In genomic region chr1:159014851-159015250, GRCh38 we compare ENCODE assay signal across 11 cellular contexts. TPM values are rescaled to one million over a fixed set of nuclear protein-coding genes. Genes with fewer than 3 reads are reported as not detected.
A peak's percentile ranks its signal among the peaks of the same experiment; 100 is the strongest.
DNase-seq lines count a peak whose midpoint lies in the region; ATAC-seq, FAIRE-seq and TF ChIP-seq lines count a peak whose summit lies in the region.
"Had no signal": no experiment of that assay in that cellular context is flagged by ENCODE, and none has a peak within 500 bp of the region (broad histone marks: within the 10 kb centered on the region; RNA-seq: fewer than 3 reads in every experiment).

No MANE protein-coding gene starts in this region.

- peaks cover 64% of the 10 kb centered on the region for H3K36me3 ChIP-seq in RWPE2 (ENCODE audit: low read depth)
- H3K36me3 ChIP-seq in endothelial cell of umbilical vein (ENCODE audit: control insufficient read depth in 2 of 2, extremely low read depth in 1 of 2, insufficient read depth in 2 of 2, low read length in 2 of 2), result peaks cover 16 to 29% of the 10 kb centered on the region in 2 experiments

- H2AFZ ChIP-seq in endothelial cell of umbilical vein (ENCODE audit: low read depth, low read length), result no peak overlapping the region

- TF ChIP-seq CTCF in RWPE2 (IDR thresholded peaks at IDR 0.05; ENCODE audit: poor library complexity, severe bottlenecking) (no peak), endothelial cell of umbilical vein (IDR thresholded peaks at IDR 0.05; ENCODE audit: extremely low read depth in 1 of 2, insufficient read depth in 1 of 2, low read depth in 1 of 2, low read length in 2 of 2) (no peak)

- H3K9me1 ChIP-seq in endothelial cell of umbilical vein (replicated peaks; ENCODE audit: control insufficient read depth, extremely low read depth, insufficient read depth, low read length), result no peaks in the 10 kb centered on the region

- in situ Hi-C loops in KBM-7 (cut with MboI; ENCODE audit: low pct_unique_long_range_greater_than_20kb, low sequenced_read_pairs), result no loop called here

- no peak overlapping the region for H3K4me2 ChIP-seq in endothelial cell of umbilical vein (ENCODE audit: insufficient read depth, low read length)

- H3K4me3 ChIP-seq in RWPE2 (ENCODE audit: severe bottlenecking), result no peak overlapping the region
- no peak overlapping the region for H3K4me3 ChIP-seq in endothelial cell of umbilical vein (replicated peaks in 1 of 3; ENCODE audit: insufficient read depth in 1 of 3, low read depth in 1 of 3, low read length in 3 of 3)

- dilution Hi-C loops in endothelial cell of umbilical vein (cut with MboI; ENCODE audit: extremely low pct_ligation_motif_present, low sequenced_read_pairs), result no loop called here

- no peaks in the 10 kb centered on the region for H4K20me1 ChIP-seq in endothelial cell of umbilical vein (replicated peaks; ENCODE audit: control insufficient read depth, extremely low read depth, insufficient read depth, low read length)

- no peaks in the 10 kb centered on the region for H3K9me3 ChIP-seq in RWPE2 (ENCODE audit: severe bottlenecking)
- H3K9me3 ChIP-seq in endothelial cell of umbilical vein (replicated peaks; ENCODE audit: control insufficient read depth, insufficient read depth, low read length), result no peaks in the 10 kb centered on the region

- H3K4me3 Mint-ChIP-seq in activated CD4-positive, alpha-beta T cell treated with anti-CD3 and anti-CD28 coated beads, Interleukin-2, amount 10 ng/mL, durations not matched to agents 7 days and 5 days, result peak overlapping the region; percentile 86
- H3K4me3 Mint-ChIP-seq in stimulated activated naive B cell treated with anti-CD40 and anti-IgM and Interleukin-4, amounts not matched to agents 10 μg/mL and 1 μg/mL and 100 μg/mL, for 72 hours, result peak overlapping the region; percentile 79 to 87
- H3K4me3 Mint-ChIP-seq: type B pancreatic cell had no signal

- no peak for TF ChIP-seq POLR2A in endothelial cell of umbilical vein (IDR thresholded peaks at IDR 0.05; ENCODE audit: low read depth, low read length)

- peak overlapping the region; percentile 22 for H3K27ac ChIP-seq in RWPE2 (ENCODE audit: poor library complexity, severe bottlenecking)
- peak overlapping the region; percentile 27 for H3K27ac ChIP-seq in endothelial cell of umbilical vein (ENCODE audit: insufficient read depth, low read depth, low read length)

- no peaks in the 10 kb centered on the region for H3K9me3 Mint-ChIP-seq in activated CD4-positive, alpha-beta T cell treated with anti-CD3 and anti-CD28 coated beads, Interleukin-2, amount 10 ng/mL, durations not matched to agents 7 days and 5 days
- H3K9me3 Mint-ChIP-seq in stimulated activated naive B cell treated with anti-CD40 and anti-IgM and Interleukin-4, amounts not matched to agents 10 μg/mL and 1 μg/mL and 100 μg/mL, for 72 hours, result no peaks in the 10 kb centered on the region
- H3K9me3 Mint-ChIP-seq: type B pancreatic cell had no signal

- peaks cover 25% of the 10 kb centered on the region for H3K4me1 ChIP-seq in RWPE2 (ENCODE audit: insufficient read depth, poor library complexity, severe bottlenecking)
- H3K4me1 ChIP-seq in endothelial cell of umbilical vein (ENCODE audit: control insufficient read depth, extremely low read depth, insufficient read depth, low read length), result peaks cover 51% of the 10 kb centered on the region

- H3K27me3 Mint-ChIP-seq in activated CD4-positive, alpha-beta T cell treated with anti-CD3 and anti-CD28 coated beads, Interleukin-2, amount 10 ng/mL, durations not matched to agents 7 days and 5 days, result no peaks in the 10 kb centered on the region
- no peaks in the 10 kb centered on the region for H3K27me3 Mint-ChIP-seq in stimulated activated naive B cell treated with anti-CD40 and anti-IgM and Interleukin-4, amounts not matched to agents 10 μg/mL and 1 μg/mL and 100 μg/mL, for 72 hours

- H3K36me3 Mint-ChIP-seq in activated CD4-positive, alpha-beta T cell treated with anti-CD3 and anti-CD28 coated beads, Interleukin-2, amount 10 ng/mL, durations not matched to agents 7 days and 5 days (ENCODE audit: low read depth), result peaks cover 88% of the 10 kb centered on the region
- H3K36me3 Mint-ChIP-seq in stimulated activated naive B cell treated with anti-CD40 and anti-IgM and Interleukin-4, amounts not matched to agents 10 μg/mL and 1 μg/mL and 100 μg/mL, for 72 hours, result peaks cover 53 to 67% of the 10 kb centered on the region in 2 donors

- intact Hi-C loops in endothelial cell of umbilical vein (cut with micrococcal nuclease), result loop anchor here (1.0 to 10.0 kb wide), 3 partner anchors 15 to 907 kb away; no protein-coding TSS in a partner anchor

- POLR2A ChIA-PET in activated CD4-positive, alpha-beta T cell treated with anti-CD3 and anti-CD28 coated beads, Interleukin-2, amount 10 ng/mL, durations not matched to agents 7 days and 5 days (lab: Charles Lee), result no interaction called here
- POLR2A ChIA-PET in endothelial cell of umbilical vein (lab: Charles Lee), result no interaction called here

- ATAC-seq in RWPE2 (ENCODE audit: low read depth) (no peak), GM21576 (IDR thresholded peaks at IDR 0.05; ENCODE audit: unreplicated experiment) (no peak)
- no peak for ATAC-seq in stimulated activated naive B cell treated with anti-CD40 and anti-IgM and Interleukin-4, amounts not matched to agents 10 μg/mL and 1 μg/mL and 100 μg/mL, for 72 hours (replicated peaks)

- peak overlapping the region; percentile 95 for H3K27ac Mint-ChIP-seq in activated CD4-positive, alpha-beta T cell treated with anti-CD3 and anti-CD28 coated beads, Interleukin-2, amount 10 ng/mL, durations not matched to agents 7 days and 5 days
- peak overlapping the region; percentile 89 for H3K27ac Mint-ChIP-seq in stimulated activated naive B cell treated with anti-CD40 and anti-IgM and Interleukin-4, amounts not matched to agents 10 μg/mL and 1 μg/mL and 100 μg/mL, for 72 hours
- H3K27ac Mint-ChIP-seq: type B pancreatic cell had no signal

- no peak for DNase-seq in activated CD4-positive, alpha-beta T cell treated with anti-CD3 and anti-CD28 coated beads, Interleukin-2, amount 10 ng/mL, durations not matched to agents 7 days and 5 days
- no peak for DNase-seq in activated CD4-positive, alpha-beta T cell treated with anti-CD3 and anti-CD28 coated beads, Interleukin-2, amount 50 U/mL, for 1 hour
- DNase-seq in RWPE2 (ENCODE audit: low spot score) (no peak), endothelial cell of umbilical vein (ENCODE audit: low read depth, low spot score) (no peak), KBM-7 (no peak), RCC 7860 (ENCODE audit: low spot score) (no peak)
- DNase-seq in stimulated activated naive B cell treated with anti-CD40 and anti-IgM and Interleukin-4, amounts not matched to agents 10 μg/mL and 1 μg/mL and 100 μg/mL, for 72 hours, result no peak

- FAIRE-seq in endothelial cell of umbilical vein (lab: Jason Lieb, UNC), result no peak
- no peak for FAIRE-seq in RCC 7860 (lab: Jason Lieb, UNC)
- FAIRE-seq: HTR-8/SVneo had no signal

- no TSS peak for BruUV-seq in endothelial cell of umbilical vein (replicated peaks; lab: Mats Ljungman, UMichigan)

- no peaks in the 10 kb centered on the region for H3K27me3 ChIP-seq in RWPE2 (ENCODE audit: insufficient read depth, poor library complexity, severe bottlenecking)
- H3K27me3 ChIP-seq in endothelial cell of umbilical vein (ENCODE audit: control insufficient read depth in 2 of 2, insufficient read depth in 2 of 2, low read length in 2 of 2), result no peaks in the 10 kb centered on the region

- H3K9ac ChIP-seq in endothelial cell of umbilical vein (replicated peaks; ENCODE audit: extremely low read depth, insufficient read depth, low read length), result no peak overlapping the region

- CTCF ChIA-PET in activated CD4-positive, alpha-beta T cell treated with anti-CD3 and anti-CD28 coated beads, Interleukin-2, amount 10 ng/mL, durations not matched to agents 7 days and 5 days (lab: Charles Lee), result interaction anchor here (0.6 kb wide), 1 partner anchor 225 kb away, joined by 3 read pairs; no protein-coding TSS in a partner anchor
- CTCF ChIA-PET in endothelial cell of umbilical vein (lab: Charles Lee), result interaction anchor here (1.2 to 1.6 kb wide), 2 partner anchors 11 to 15 kb away, joined by 5 to 6 read pairs; no protein-coding TSS in a partner anchor

- H3K79me2 ChIP-seq in endothelial cell of umbilical vein (ENCODE audit: control insufficient read depth, insufficient read depth, low read length), result peaks cover 80% of the 10 kb centered on the region

- peaks cover 56% of the 10 kb centered on the region for H3K4me1 Mint-ChIP-seq in activated CD4-positive, alpha-beta T cell treated with anti-CD3 and anti-CD28 coated beads, Interleukin-2, amount 10 ng/mL, durations not matched to agents 7 days and 5 days
- peaks cover 39 to 67% of the 10 kb centered on the region in 2 donors for H3K4me1 Mint-ChIP-seq in stimulated activated naive B cell treated with anti-CD40 and anti-IgM and Interleukin-4, amounts not matched to agents 10 μg/mL and 1 μg/mL and 100 μg/mL, for 72 hours

TF ChIP-seq in endothelial cell of umbilical vein, 7 proteins besides CTCF, POLR2A, EP300 and RAD21:
- TF ChIP-seq FOS (IDR thresholded peaks at IDR 0.05; ENCODE audit: borderline replicate concordance, insufficient read depth, low read length), result no peak
- TF ChIP-seq MYC (IDR thresholded peaks at IDR 0.05; ENCODE audit: low read depth, low read length), result no peak
- TF ChIP-seq MAX (IDR thresholded peaks at IDR 0.05; ENCODE audit: insufficient read depth, insufficient read length), result no peak
- TF ChIP-seq POLR2AphosphoS5 (IDR thresholded peaks at IDR 0.05; ENCODE audit: insufficient read depth, low read depth, low read length), result no peak
- TF ChIP-seq GATA2 (IDR thresholded peaks at IDR 0.05; ENCODE audit: insufficient read depth, insufficient read length, low read depth, low read length), result no peak
- TF ChIP-seq JUN (IDR thresholded peaks at IDR 0.05; ENCODE audit: borderline replicate concordance, insufficient read depth, insufficient read length, low read depth), result no peak
- TF ChIP-seq EZH2 (IDR thresholded peaks at IDR 0.05; ENCODE audit: borderline replicate concordance, low read depth, low read length, severe bottlenecking), result no peak

RNA-seq across cellular contexts. Expression of gene IFI16, which starts 5.1 kb away (rescaled TPM):
- 100 to 1,000 TPM; 300 to 342 TPM for total RNA-seq in activated CD4-positive, alpha-beta T cell treated with anti-CD3 and anti-CD28 coated beads, Interleukin-2, amount 10 ng/mL, durations not matched to agents 7 days and 5 days
- 174 and 183 TPM in 2 replicates for total RNA-seq in endothelial cell of umbilical vein
- 43.9 and 52.8 TPM in 2 replicates for polyA plus RNA-seq in endothelial cell of umbilical vein
- polyA plus RNA-seq in endothelial cell of umbilical vein (2011; cell fraction: cytosol; rRNA removed), result 105 TPM in 2 replicates
- 101 and 111 TPM in 2 replicates for polyA plus RNA-seq in endothelial cell of umbilical vein (2011; cell fraction: nucleus; rRNA removed)
- polyA plus RNA-seq in endothelial cell of umbilical vein (2012), result 120 and 181 TPM in 2 replicates
- polyA minus RNA-seq in endothelial cell of umbilical vein, result 58.2 and 67.7 TPM in 2 replicates
- 20.9 TPM for polyA minus RNA-seq in endothelial cell of umbilical vein (2011; cell fraction: cytosol; rRNA and poly(A)+ RNA removed)
- 69.3 and 79.2 TPM in 2 replicates for polyA minus RNA-seq in endothelial cell of umbilical vein (2011; cell fraction: nucleus; rRNA and poly(A)+ RNA removed)
- polyA plus RNA-seq: neural cell had no signal
